Comparison of ENCODE assay signal across 7 cellular contexts in genomic region chr5:108149369-108149768, GRCh38.
"Had no signal": no experiment of that assay in that cellular context is flagged by ENCODE, and none has a peak within 500 bp of the region (broad histone marks: within the 10 kb centered on the region; RNA-seq: fewer than 3 reads in every experiment).

No MANE protein-coding gene starts in this region.

- H3K4me1 ChIP-seq: SJCRH30 had no signal

- H3K27ac ChIP-seq: SJCRH30 had no signal

- H3K9me3 ChIP-seq: MG63, SJCRH30 had no signal

- DNase-seq: KG1, MG63, NCI-H146, NCI-H1930, NCI-H2107, SHP77 treated with DMSO at 0.1 percent for 48 hours had no signal

- H3K4me3 ChIP-seq: MG63, SJCRH30 had no signal

- H3K36me3 ChIP-seq: MG63, SJCRH30 had no signal

- H3K27me3 ChIP-seq: MG63, SJCRH30 had no signal
